In the genomic region with DNA sequence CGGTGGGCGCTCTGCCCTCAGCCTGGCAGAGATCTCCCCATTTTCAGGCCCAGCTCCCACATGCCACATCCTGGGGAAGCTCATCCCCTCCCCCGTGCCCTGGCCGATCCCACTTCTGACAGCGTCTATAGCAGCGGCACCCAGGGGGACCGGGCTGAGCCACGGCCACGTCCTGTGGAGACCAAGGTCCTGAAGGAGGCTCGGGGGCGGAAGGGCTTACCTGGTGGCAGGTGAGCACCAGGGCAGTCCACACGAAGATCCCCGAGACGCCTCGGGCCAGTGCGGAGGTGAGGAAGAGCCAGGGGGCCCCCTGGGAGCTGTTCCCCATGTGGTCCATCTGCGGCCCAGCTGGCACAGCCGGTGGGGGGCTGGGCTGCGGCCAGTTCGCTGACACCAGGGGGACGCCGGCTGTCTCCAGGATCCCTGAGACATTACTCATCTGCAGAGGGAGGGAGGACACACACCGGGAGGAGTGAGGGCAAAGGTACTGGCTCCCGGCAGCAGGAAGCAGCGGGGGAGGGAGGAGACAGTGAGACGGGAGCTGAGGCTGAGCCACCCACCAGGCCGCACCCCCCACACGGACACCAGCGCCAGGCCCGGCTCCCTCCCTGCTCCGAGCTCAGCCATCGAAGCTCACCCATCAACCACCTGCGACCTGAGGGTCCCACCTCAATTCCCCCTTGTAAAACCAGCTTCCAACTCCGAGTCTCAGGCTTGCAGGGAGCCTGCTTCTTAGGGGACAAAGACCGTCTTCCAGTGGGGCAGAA, we compare ENCODE assay signal across 8 cellular contexts. TPM values are rescaled to one million over a fixed set of nuclear protein-coding genes. Genes with fewer than 3 reads are reported as not detected.
DNase-seq lines count a peak whose midpoint lies in the region; ATAC-seq and TF ChIP-seq lines count a peak whose summit lies in the region.

No MANE protein-coding gene starts in this region.

- H3K36me3 Mint-ChIP-seq in HFFc6 (ENCODE audit: low read depth): no peaks in the 10 kb centered on the region
- no peaks in the 10 kb centered on the region for H3K36me3 Mint-ChIP-seq in activated T-cell treated with anti-CD3 and anti-CD28 coated beads, Interleukin-2, amount 50 U/mL, for 4 hours (ENCODE audit: insufficient read depth)

- POLR2A ChIA-PET in PC-3 (lab: Charles Lee; ENCODE audit: unreplicated experiment): interaction anchor here (0.5 to 2.1 kb wide), 8 partner anchors 9 to 328 kb away, joined by 3 to 12 read pairs (median 8); no protein-coding TSS in a partner anchor

- H4K20me1 ChIP-seq in PC-3 (ENCODE audit: low read length): no peaks in the 10 kb centered on the region

- H3K4me1 ChIP-seq in PC-3 (ENCODE audit: insufficient read depth, low read length): peaks cover 45% of the 10 kb centered on the region

- intact Hi-C loops in PC-3 (cut with micrococcal nuclease): loop anchor here (1.0 kb wide), 1 partner anchor 18 kb away; no protein-coding TSS in a partner anchor

- H3K27ac ChIP-seq in PC-3 (ENCODE audit: low read length): peak overlapping the region; percentile 99
- H3K27ac ChIP-seq in skin epidermis: peak overlapping the region in 17 of 21 experiments; percentile 5 to 83 (median 61)

- H3K79me2 ChIP-seq in PC-3 (ENCODE audit: low read length): peaks cover 20% of the 10 kb centered on the region

- peak overlapping the region; percentile 94 for H3K4me2 ChIP-seq in PC-3 (ENCODE audit: low read length)

- H3K9me3 ChIP-seq in PC-3 (ENCODE audit: low read length): no peaks in the 10 kb centered on the region

- peak; percentile 85 for DNase-seq in HFFc6
- DNase-seq in PC-3: peak; percentile 95
- DNase-seq in fibroblast of the conjunctiva (ENCODE audit: low read depth): peak; percentile 29
- no peak for DNase-seq in GM20000 (ENCODE audit: low spot score)
- DNase-seq in activated T-cell treated with anti-CD3 and anti-CD28 coated beads, Interleukin-2, amount 50 U/mL, for 4 hours: no peak
- DNase-seq in SKM-1 treated with dmso at 0.1 percent for 144 hours (lab: John Stamatoyannopoulos, UW; ENCODE audit: unreplicated experiment): no peak

- H3K4me1 Mint-ChIP-seq in HFFc6 (ENCODE audit: low read depth): peaks cover 14% of the 10 kb centered on the region
- H3K4me1 Mint-ChIP-seq in activated T-cell treated with anti-CD3 and anti-CD28 coated beads, Interleukin-2, amount 50 U/mL, for 4 hours (ENCODE audit: low read depth): no peaks in the 10 kb centered on the region

- H3K36me3 ChIP-seq in PC-3 (ENCODE audit: low read depth, low read length): no peaks in the 10 kb centered on the region

- H3K27me3 Mint-ChIP-seq in HFFc6 (ENCODE audit: insufficient read depth): no peaks in the 10 kb centered on the region; the same call in none of the 2 replicates
- H3K27me3 Mint-ChIP-seq in activated T-cell treated with anti-CD3 and anti-CD28 coated beads, Interleukin-2, amount 50 U/mL, for 4 hours (ENCODE audit: low read depth): no peaks in the 10 kb centered on the region

- H3K27ac Mint-ChIP-seq in HFFc6: peak overlapping the region; percentile 66

- peak overlapping the region; percentile 47 for H3K4me3 Mint-ChIP-seq in HFFc6
- H3K4me3 Mint-ChIP-seq in activated T-cell treated with anti-CD3 and anti-CD28 coated beads, Interleukin-2, amount 50 U/mL, for 4 hours: no peak overlapping the region

- no TSS peak for BruUV-seq in PC-3 (replicated peaks; lab: Mats Ljungman, UMichigan)

- CTCF ChIA-PET in PC-3 (lab: Charles Lee): interaction anchor here (1.1 to 1.4 kb wide), 3 partner anchors 18 to 42 kb away, joined by 3 to 6 read pairs (median 4); no protein-coding TSS in a partner anchor

- H3K9me3 Mint-ChIP-seq in HFFc6: no peaks in the 10 kb centered on the region
- H3K9me3 Mint-ChIP-seq in activated T-cell treated with anti-CD3 and anti-CD28 coated beads, Interleukin-2, amount 50 U/mL, for 4 hours: no peaks in the 10 kb centered on the region

- H3K27me3 ChIP-seq in PC-3 (ENCODE audit: low read length): no peaks in the 10 kb centered on the region

- H3F3A ChIP-seq in PC-3 (ENCODE audit: low read length, unreplicated experiment): no peaks in the 10 kb centered on the region

- H2AFZ ChIP-seq in PC-3 (ENCODE audit: low read length): peak overlapping the region; percentile 32

- H3K9me2 ChIP-seq in PC-3 (replicated peaks; ENCODE audit: low read length): no peaks in the 10 kb centered on the region

- ATAC-seq in PC-3 (peak; percentile 70), GM18870 (IDR thresholded peaks at IDR 0.05; ENCODE audit: unreplicated experiment) (no peak)
- ATAC-seq in activated T-cell treated with anti-CD3 and anti-CD28 coated beads, Interleukin-2, amount 50 U/mL, for 4 hours: no peak

- peak overlapping the region; percentile 97 for H3K9ac ChIP-seq in PC-3 (ENCODE audit: low read length)

- H3K4me3 ChIP-seq in PC-3 (ENCODE audit: low read length) (peak overlapping the region; percentile 78), skin epidermis (peak overlapping the region in 2 of 7 experiments; percentile 2 to 22)

- TF ChIP-seq CTCF in HFFc6 (IDR thresholded peaks at IDR 0.05) (peak; percentile 23), PC-3 (conservative IDR thresholded peaks at IDR 0.05; ENCODE audit: low read depth, low read length) (no peak), GM20000 (IDR thresholded peaks at IDR 0.05; ENCODE audit: extremely low read depth, missing control alignments) (no peak)

RNA-seq across cellular contexts. Expression of a gene that starts 0.8 kb away (rescaled TPM):
- 1 to 10 TPM in 5 of 6 experiments, under 1 TPM in 1; 0.79 to 2.0 (median 1.5) TPM for total RNA-seq in HFFc6 (2021; fragmentation: NEBNext Ultra II Directional; extraction: Animal tissue kit (Norgen Biotek cat#: 25700))
- total RNA-seq in PC-3 (2014; rRNA removed): 23.1 and 31.3 TPM in 2 replicates
- total RNA-seq in activated T-cell treated with anti-CD3 and anti-CD28 coated beads, Interleukin-2, amount 50 U/mL, for 4 hours: under 1 TPM; 0.11 to 0.19 (median 0.15) TPM

RNA-seq across cellular contexts. Expression of a gene that starts 14.6 kb away (rescaled TPM):
- total RNA-seq in HFFc6 (2021; fragmentation: NEBNext Ultra II Directional; extraction: Animal tissue kit (Norgen Biotek cat#: 25700)): 10 to 100 TPM; 25.6 to 31.0 (median 28.2) TPM
- 133 and 171 TPM in 2 replicates for total RNA-seq in PC-3 (2014; rRNA removed)
- 10 to 100 TPM; 75.8 to 82.5 (median 82.5) TPM for total RNA-seq in activated T-cell treated with anti-CD3 and anti-CD28 coated beads, Interleukin-2, amount 50 U/mL, for 4 hours

RNA-seq across cellular contexts. Expression of a gene that starts 24.7 kb away (rescaled TPM):
- 10 to 100 TPM; 29.8 to 43.7 (median 31.5) TPM for total RNA-seq in HFFc6 (2021; fragmentation: NEBNext Ultra II Directional; extraction: Animal tissue kit (Norgen Biotek cat#: 25700))
- 61.6 and 83.3 TPM in 2 replicates for total RNA-seq in PC-3 (2014; rRNA removed)
- 10 to 100 TPM; 77.6 to 79.5 (median 78.2) TPM for total RNA-seq in activated T-cell treated with anti-CD3 and anti-CD28 coated beads, Interleukin-2, amount 50 U/mL, for 4 hours

RNA-seq across cellular contexts. Expression of a gene that starts 51.0 kb away (rescaled TPM):
- 100 to 1,000 TPM in 1 of 6 experiments, 10 to 100 TPM in 5; 84.0 to 104 (median 89.5) TPM for total RNA-seq in HFFc6 (2021; fragmentation: NEBNext Ultra II Directional; extraction: Animal tissue kit (Norgen Biotek cat#: 25700))
- 62.9 and 92.6 TPM in 2 replicates for total RNA-seq in PC-3 (2014; rRNA removed)
- 100 to 1,000 TPM; 110 to 126 (median 119) TPM for total RNA-seq in activated T-cell treated with anti-CD3 and anti-CD28 coated beads, Interleukin-2, amount 50 U/mL, for 4 hours

Comparison
In these comparisons a context has a peak if more than half of its experiments do, and no peak if none do; other contexts are left out.
1. DNase-seq: peak in HFFc6 (single experiment), PC-3 (single experiment) and fibroblast of the conjunctiva (single experiment); none in GM20000 (single experiment), activated T-cell treated with anti-CD3 and anti-CD28 coated beads, Interleukin-2, amount 50 U/mL, for 4 hours (single experiment) and SKM-1 treated with dmso at 0.1 percent for 144 hours (single experiment).